Comparison of ENCODE assay signal across 24 cellular contexts in genomic region chr5:156951354-156951753, GRCh38. TPM values are rescaled to one million over a fixed set of nuclear protein-coding genes. Genes with fewer than 3 reads are reported as not detected.
DNase-seq lines count a peak whose midpoint lies in the region; ATAC-seq lines count a peak whose summit lies in the region.
"Had no signal": no experiment of that assay in that cellular context is flagged by ENCODE, and none has a peak within 500 bp of the region (broad histone marks: within the 10 kb centered on the region; RNA-seq: fewer than 3 reads in every experiment).

No MANE protein-coding gene starts in this region.

- peaks cover 28% of the 10 kb centered on the region for H3K4me1 Mint-ChIP-seq in activated CD4-positive, alpha-beta T cell treated with anti-CD3 and anti-CD28 coated beads, Interleukin-2, amount 10 ng/mL, durations not matched to agents 7 days and 5 days
- H3K4me1 Mint-ChIP-seq in CD4-positive, CD25-positive, alpha-beta regulatory T cell, result peaks cover 0 to 5% (median 3%) of the 10 kb centered on the region in 4 donors
- H3K4me1 Mint-ChIP-seq in T-helper 17 cell, result peaks cover 2% of the 10 kb centered on the region
- peaks cover 0 to 38% (median 6%) of the 10 kb centered on the region in 7 donors for H3K4me1 Mint-ChIP-seq in naive thymus-derived CD4-positive, alpha-beta T cell

- no peaks in the 10 kb centered on the region for H3K4me1 ChIP-seq in CD4-positive, CD25-positive, alpha-beta regulatory T cell (ENCODE audit: control insufficient read depth, insufficient read depth, low read length, poor library complexity, severe bottlenecking)
- no peaks in the 10 kb centered on the region for H3K4me1 ChIP-seq in naive thymus-derived CD4-positive, alpha-beta T cell (ENCODE audit: control insufficient read depth in 2 of 2, insufficient read depth in 2 of 2, low read length in 2 of 2)

- H3K36me3 ChIP-seq in CD4-positive, CD25-positive, alpha-beta regulatory T cell (ENCODE audit: control insufficient read depth, insufficient read depth, low read length), result peaks cover 19% of the 10 kb centered on the region
- peaks cover 0 to 13% (median 0%) of the 10 kb centered on the region in 3 experiments for H3K36me3 ChIP-seq in naive thymus-derived CD4-positive, alpha-beta T cell (ENCODE audit: control insufficient read depth in 2 of 3, insufficient read depth in 3 of 3, low read length in 3 of 3)

- POLR2A ChIA-PET in activated CD4-positive, alpha-beta T cell treated with anti-CD3 and anti-CD28 coated beads, Interleukin-2, amount 10 ng/mL, durations not matched to agents 7 days and 5 days (lab: Charles Lee), result no interaction called here
- POLR2A ChIA-PET in naive thymus-derived CD4-positive, alpha-beta T cell (lab: Charles Lee), result interaction anchor here (0.6 kb wide), 1 partner anchor 76 kb away, joined by 3 read pairs; no protein-coding TSS in a partner anchor

- no peaks in the 10 kb centered on the region for H3K27me3 ChIP-seq in CD4-positive, CD25-positive, alpha-beta regulatory T cell (ENCODE audit: control insufficient read depth, insufficient read depth, low read length)
- H3K27me3 ChIP-seq in naive thymus-derived CD4-positive, alpha-beta T cell (ENCODE audit: control insufficient read depth in 2 of 2, insufficient read depth in 2 of 2, low read length in 2 of 2), result no peaks in the 10 kb centered on the region

- no peak for DNase-seq in activated CD4-positive, alpha-beta T cell treated with anti-CD3 and anti-CD28 coated beads, Interleukin-2, amount 10 ng/mL, durations not matched to agents 7 days and 5 days
- DNase-seq in activated CD4-positive, alpha-beta T cell treated with anti-CD3 and anti-CD28 coated beads for 4 hours, result no peak
- no peak for DNase-seq in CD4-positive, CD25-positive, alpha-beta regulatory T cell
- no peak for DNase-seq in T-helper 17 cell
- DNase-seq in naive thymus-derived CD4-positive, alpha-beta T cell, result no peak
- DNase-seq: COR-L47, GOT3, HCEC 1CT, NCI-H1048, NCI-H1417, NCI-H1694, NCI-H2029 treated with DMSO at 0.1 percent for 48 hours, NCI-H2227 treated with DMSO at 0.1 percent for 48 hours, NCI-H526 treated with DMSO at 0.1 percent for 48 hours, SHP77 treated with DMSO at 0.1 percent for 48 hours had no signal

- H3K27ac Mint-ChIP-seq in activated CD4-positive, alpha-beta T cell treated with anti-CD3 and anti-CD28 coated beads, Interleukin-2, amount 10 ng/mL, durations not matched to agents 7 days and 5 days, result peak overlapping the region; percentile 78
- H3K27ac Mint-ChIP-seq in CD4-positive, CD25-positive, alpha-beta regulatory T cell, result peak overlapping the region in 2 of 3 donors; percentile 42 to 92
- no peak overlapping the region for H3K27ac Mint-ChIP-seq in T-helper 17 cell
- no peak overlapping the region for H3K27ac Mint-ChIP-seq in naive thymus-derived CD4-positive, alpha-beta T cell

- no peak overlapping the region for H3K4me3 ChIP-seq in CD4-positive, CD25-positive, alpha-beta regulatory T cell (ENCODE audit: low read depth, low read length)
- H3K4me3 ChIP-seq in naive thymus-derived CD4-positive, alpha-beta T cell (ENCODE audit: low read length), result no peak overlapping the region
- H3K4me3 ChIP-seq: SK-N-MC had no signal

- intact Hi-C loops in naive thymus-derived CD4-positive, alpha-beta T cell (cut with micrococcal nuclease), result no loop called here

- CTCF ChIA-PET in activated CD4-positive, alpha-beta T cell treated with anti-CD3 and anti-CD28 coated beads, Interleukin-2, amount 10 ng/mL, durations not matched to agents 7 days and 5 days (lab: Charles Lee), result interaction anchor here (1.3 kb wide), 1 partner anchor 30 kb away, joined by 4 read pairs; no protein-coding TSS in a partner anchor
- CTCF ChIA-PET in naive thymus-derived CD4-positive, alpha-beta T cell (lab: Charles Lee), result no interaction called here

- H3K27ac ChIP-seq in CD4-positive, CD25-positive, alpha-beta regulatory T cell (ENCODE audit: insufficient read depth, low read length, poor library complexity, severe bottlenecking), result no peak overlapping the region
- no peak overlapping the region for H3K27ac ChIP-seq in naive thymus-derived CD4-positive, alpha-beta T cell (ENCODE audit: low read depth, low read length)
- H3K27ac ChIP-seq: 22Rv1, HL-60, SK-N-MC had no signal

- peaks cover 3% of the 10 kb centered on the region for H3K9me3 Mint-ChIP-seq in activated CD4-positive, alpha-beta T cell treated with anti-CD3 and anti-CD28 coated beads, Interleukin-2, amount 10 ng/mL, durations not matched to agents 7 days and 5 days
- H3K9me3 Mint-ChIP-seq in CD4-positive, CD25-positive, alpha-beta regulatory T cell, result peaks cover 0 to 1% (median 0%) of the 10 kb centered on the region in 7 donors
- peaks cover 0 to 15% (median 0%) of the 10 kb centered on the region in 11 donors for H3K9me3 Mint-ChIP-seq in naive thymus-derived CD4-positive, alpha-beta T cell

- no peaks in the 10 kb centered on the region for H3K9me3 ChIP-seq in CD4-positive, CD25-positive, alpha-beta regulatory T cell (ENCODE audit: control insufficient read depth in 2 of 2, low read length in 2 of 2)
- H3K9me3 ChIP-seq in T-helper 17 cell (ENCODE audit: control insufficient read depth, low read length, poor library complexity, severe bottlenecking), result no peaks in the 10 kb centered on the region
- no peaks in the 10 kb centered on the region for H3K9me3 ChIP-seq in naive thymus-derived CD4-positive, alpha-beta T cell (ENCODE audit: control insufficient read depth in 2 of 3, low read length in 3 of 3)

- H3K27me3 Mint-ChIP-seq in activated CD4-positive, alpha-beta T cell treated with anti-CD3 and anti-CD28 coated beads, Interleukin-2, amount 10 ng/mL, durations not matched to agents 7 days and 5 days, result no peaks in the 10 kb centered on the region
- no peaks in the 10 kb centered on the region for H3K27me3 Mint-ChIP-seq in CD4-positive, CD25-positive, alpha-beta regulatory T cell
- H3K27me3 Mint-ChIP-seq in T-helper 17 cell, result no peaks in the 10 kb centered on the region
- no peaks in the 10 kb centered on the region for H3K27me3 Mint-ChIP-seq in naive thymus-derived CD4-positive, alpha-beta T cell

- H3K36me3 Mint-ChIP-seq in activated CD4-positive, alpha-beta T cell treated with anti-CD3 and anti-CD28 coated beads, Interleukin-2, amount 10 ng/mL, durations not matched to agents 7 days and 5 days (ENCODE audit: low read depth), result peaks cover 14% of the 10 kb centered on the region
- H3K36me3 Mint-ChIP-seq in CD4-positive, CD25-positive, alpha-beta regulatory T cell, result peaks cover 42% of the 10 kb centered on the region
- peaks cover 3% of the 10 kb centered on the region for H3K36me3 Mint-ChIP-seq in T-helper 17 cell (ENCODE audit: low read depth)
- H3K36me3 Mint-ChIP-seq in naive thymus-derived CD4-positive, alpha-beta T cell, result peaks cover 28 to 61% (median 49%) of the 10 kb centered on the region in 5 donors
- H3K36me3 Mint-ChIP-seq: IgD-negative memory B cell had no signal

- H3K4me3 Mint-ChIP-seq in activated CD4-positive, alpha-beta T cell treated with anti-CD3 and anti-CD28 coated beads, Interleukin-2, amount 10 ng/mL, durations not matched to agents 7 days and 5 days, result no peak overlapping the region
- no peak overlapping the region for H3K4me3 Mint-ChIP-seq in CD4-positive, CD25-positive, alpha-beta regulatory T cell
- no peak overlapping the region for H3K4me3 Mint-ChIP-seq in T-helper 17 cell
- H3K4me3 Mint-ChIP-seq in naive thymus-derived CD4-positive, alpha-beta T cell, result no peak overlapping the region
- H3K4me3 Mint-ChIP-seq: IgD-negative memory B cell had no signal

- ATAC-seq in CD4-positive, CD25-positive, alpha-beta regulatory T cell (ENCODE audit: low read depth in 2 of 2), result no peak
- ATAC-seq in T-helper 17 cell (peak; percentile 46), HG03439 (IDR thresholded peaks at IDR 0.05; ENCODE audit: unreplicated experiment) (no peak), HG02973 (IDR thresholded peaks at IDR 0.05; ENCODE audit: unreplicated experiment) (no peak)
- ATAC-seq in naive thymus-derived CD4-positive, alpha-beta T cell, result peak; percentile 16
- ATAC-seq: Panc1 had no signal

RNA-seq across cellular contexts. Expression of gene TIMD4, which starts 11.7 kb away (rescaled TPM):
- 1 to 10 TPM in 1 of 2 experiments, under 1 TPM in 1; 0.92 to 1.2 TPM for total RNA-seq in activated CD4-positive, alpha-beta T cell treated with anti-CD3 and anti-CD28 coated beads, Interleukin-2, amount 10 ng/mL, durations not matched to agents 7 days and 5 days
- 5.1 TPM for total RNA-seq in CD4-positive, CD25-positive, alpha-beta regulatory T cell
- polyA plus RNA-seq in CD4-positive, CD25-positive, alpha-beta regulatory T cell, result 1 to 10 TPM in 3 of 4 donors, under 1 TPM in 1; 0.83 to 4.6 (median 3.2) TPM
- 1 to 10 TPM in 1 of 2 donors, under 1 TPM in 1; 0.82 to 1.5 TPM for total RNA-seq in T-helper 17 cell
- 10 to 100 TPM in 3 of 5 experiments, 1 to 10 TPM in 2; 2.3 to 31.1 (median 12.2) TPM for total RNA-seq in naive thymus-derived CD4-positive, alpha-beta T cell
- polyA plus RNA-seq in naive thymus-derived CD4-positive, alpha-beta T cell, result 1 to 10 TPM; 1.6 TPM
- total RNA-seq: NCI-H460 had no signal
- polyA plus RNA-seq: BJ, IgD-negative memory B cell had no signal

Comparison
In these comparisons a context has a peak if more than half of its experiments do, and no peak if none do; other contexts are left out.
1. H3K27ac Mint-ChIP-seq: peak in activated CD4-positive, alpha-beta T cell treated with anti-CD3 and anti-CD28 coated beads, Interleukin-2, amount 10 ng/mL, durations not matched to agents 7 days and 5 days (single experiment) and CD4-positive, CD25-positive, alpha-beta regulatory T cell (2 of 3); none in T-helper 17 cell (single experiment) and naive thymus-derived CD4-positive, alpha-beta T cell (0 of 9).
2. ATAC-seq: peak in T-helper 17 cell (single experiment) and naive thymus-derived CD4-positive, alpha-beta T cell (single experiment); none in CD4-positive, CD25-positive, alpha-beta regulatory T cell (0 of 2), HG03439 (single experiment) and HG02973 (single experiment).